ENCODE assay signal across 19 cellular contexts in the genomic region with DNA sequence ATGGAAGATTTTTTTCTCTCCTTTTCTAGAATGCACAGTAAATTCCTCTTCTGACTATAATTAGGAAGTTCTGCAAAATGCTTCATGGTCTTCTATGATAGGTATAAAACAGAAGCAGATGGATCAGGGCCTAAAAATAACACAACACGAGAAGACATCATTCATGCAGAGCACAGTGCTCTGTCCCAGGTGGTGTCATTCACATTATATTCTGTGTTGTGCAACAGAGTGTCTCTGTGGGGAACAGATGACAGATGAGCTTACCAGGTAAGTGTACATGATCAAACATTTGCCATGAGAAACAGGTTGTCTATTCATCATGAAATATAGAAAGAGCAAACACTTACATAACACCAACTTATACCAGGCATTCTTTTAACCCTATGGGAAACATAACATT.
DNase-seq lines count a peak whose midpoint lies in the region; ATAC-seq and TF ChIP-seq lines count a peak whose summit lies in the region.
"Had no signal": no experiment of that assay in that cellular context is flagged by ENCODE, and none has a peak within 500 bp of the region (broad histone marks: within the 10 kb centered on the region; RNA-seq: fewer than 3 reads in every experiment).

No MANE protein-coding gene starts in this region.

- H3K4me1 ChIP-seq in effector memory CD4-positive, alpha-beta T cell (ENCODE audit: control insufficient read depth, insufficient read depth, low read length, poor library complexity, severe bottlenecking) = no peaks in the 10 kb centered on the region
- H3K4me1 ChIP-seq in foreskin keratinocyte = no peaks in the 10 kb centered on the region
- H3K4me1 ChIP-seq: SJCRH30 had no signal

- H3K27ac ChIP-seq in effector memory CD4-positive, alpha-beta T cell (ENCODE audit: insufficient read depth, low read length, poor library complexity, severe bottlenecking) = no peak overlapping the region
- H3K27ac ChIP-seq in foreskin keratinocyte = no peak overlapping the region
- H3K27ac ChIP-seq: C4-2B, RWPE1, SJCRH30 had no signal

- H3K9me3 ChIP-seq in effector memory CD4-positive, alpha-beta T cell (ENCODE audit: control insufficient read depth, low read length) = no peaks in the 10 kb centered on the region
- H3K9me3 ChIP-seq: SJCRH30 had no signal

- H3K27me3 ChIP-seq in effector memory CD4-positive, alpha-beta T cell (replicated peaks; ENCODE audit: control insufficient read depth, insufficient read depth, low read length, poor library complexity, severe bottlenecking) = no peaks in the 10 kb centered on the region
- H3K27me3 ChIP-seq in foreskin keratinocyte = no peaks in the 10 kb centered on the region
- H3K27me3 ChIP-seq: SJCRH30 had no signal

- no peaks in the 10 kb centered on the region for H3K36me3 ChIP-seq in effector memory CD4-positive, alpha-beta T cell (ENCODE audit: control insufficient read depth, insufficient read depth, low read length)
- H3K36me3 ChIP-seq: SJCRH30 had no signal

- no peak for TF ChIP-seq CTCF in foreskin keratinocyte (conservative IDR thresholded peaks at IDR 0.05)

- DNase-seq in COLO668 (lab: John Stamatoyannopoulos, UW; ENCODE audit: unreplicated experiment) (peak; percentile 71), DMS153 treated with DMSO at 0.1 percent for 48 hours (lab: John Stamatoyannopoulos, UW; ENCODE audit: unreplicated experiment) (peak; percentile 16), NCI-H1930 (lab: John Stamatoyannopoulos, UW) (peak; percentile 5 to 12), SK-N-DZ (ENCODE audit: low spot score) (peak; percentile 32), foreskin keratinocyte (no peak)
- no peak for DNase-seq in effector memory CD4-positive, alpha-beta T cell
- DNase-seq: AML-193, HFFc6, KG1, NCI-H1105 treated with DMSO at 0.1 percent for 48 hours, NCI-H446, NCI-H82, SJCRH30, SW 1271, T-helper 2 cell had no signal

- H3K4me3 ChIP-seq in effector memory CD4-positive, alpha-beta T cell (ENCODE audit: insufficient read depth, low read depth, low read length, poor library complexity, severe bottlenecking) = no peak overlapping the region
- H3K4me3 ChIP-seq: SJCRH30 had no signal

- ATAC-seq in GM21423 (IDR thresholded peaks at IDR 0.05; ENCODE audit: unreplicated experiment) (no peak), foreskin keratinocyte (no peak)
- ATAC-seq: PC-3 had no signal

Comparison
In these comparisons a context has a peak if more than half of its experiments do, and no peak if none do; other contexts are left out.
1. DNase-seq: peak in COLO668 (single experiment), DMS153 treated with DMSO at 0.1 percent for 48 hours (single experiment), NCI-H1930 (2 of 2) and SK-N-DZ (single experiment); none in effector memory CD4-positive, alpha-beta T cell (0 of 3) and foreskin keratinocyte (0 of 2).